ENCODE assay signal across 17 cellular contexts in the genomic region with DNA sequence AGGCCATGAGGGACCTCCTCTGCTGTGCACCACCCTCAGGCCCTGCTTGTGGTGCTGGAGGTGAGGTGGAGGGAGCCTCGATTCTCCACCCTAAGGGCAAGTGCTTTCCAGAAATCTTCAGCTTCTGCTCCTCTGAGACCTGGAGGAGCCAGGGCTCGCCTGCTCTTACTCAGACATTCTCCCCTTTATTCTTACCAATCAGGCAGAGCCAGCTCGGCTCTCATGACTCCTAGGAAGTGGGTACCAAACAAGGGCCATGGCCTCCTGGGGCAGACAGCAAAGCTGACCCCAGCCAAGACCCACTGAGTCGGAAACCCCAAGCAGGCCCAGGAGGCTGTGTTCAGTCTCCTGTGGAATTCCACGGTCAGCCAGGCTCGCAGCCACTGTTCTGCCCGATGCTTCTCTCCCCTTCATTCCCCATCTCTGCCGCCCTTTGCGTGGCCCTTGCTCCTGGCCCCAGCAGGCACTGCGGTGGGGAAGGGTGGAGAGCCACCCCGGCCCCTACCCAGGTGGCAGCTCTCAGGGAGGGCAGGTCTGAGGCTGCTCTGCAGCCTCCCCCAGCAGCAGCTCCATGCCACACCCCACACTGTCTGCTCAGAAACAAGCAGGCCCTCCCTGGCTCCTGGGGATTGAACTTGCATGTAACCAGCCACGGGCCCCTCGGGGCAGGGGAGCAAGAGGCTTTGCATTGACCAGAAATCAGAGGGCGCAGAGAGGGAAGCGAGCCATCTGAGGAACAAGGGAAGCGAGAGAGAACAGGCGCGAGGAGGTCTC. TPM values are rescaled to one million over a fixed set of nuclear protein-coding genes. Genes with fewer than 3 reads are reported as not detected.
A peak's percentile ranks its signal among the peaks of the same experiment; 100 is the strongest.
DNase-seq lines count a peak whose midpoint lies in the region; ATAC-seq and TF ChIP-seq lines count a peak whose summit lies in the region.
"Had no signal": no experiment of that assay in that cellular context is flagged by ENCODE, and none has a peak within 500 bp of the region (broad histone marks: within the 10 kb centered on the region; RNA-seq: fewer than 3 reads in every experiment).

No MANE protein-coding gene starts in this region.

- H3K27ac Mint-ChIP-seq in CD4-positive, alpha-beta memory T cell: no peak overlapping the region
- H3K27ac Mint-ChIP-seq: IgD-negative memory B cell; T-helper 2 cell treated with Interferon-gamma antibody and Interleukin-4, amounts not matched to agents 5 μg/mL and 100 μg/mL, for 36 hours had no signal

- H2AFZ ChIP-seq in mammary epithelial cell (ENCODE audit: low read depth, low read length): no peak overlapping the region

- BruUV-seq in mammary epithelial cell (replicated peaks; lab: Mats Ljungman, UMichigan): no TSS peak

- in situ Hi-C loops in mammary epithelial cell (cut with MboI; ENCODE audit: low sequenced_read_pairs in 2 of 2): no loop called here

- no peaks in the 10 kb centered on the region for H3K79me2 ChIP-seq in mammary epithelial cell (ENCODE audit: insufficient read depth, low read length)

- no peaks in the 10 kb centered on the region for H3K9me3 Mint-ChIP-seq in CD4-positive, alpha-beta memory T cell
- H3K9me3 Mint-ChIP-seq: effector memory CD8-positive, alpha-beta T cell; IgD-negative memory B cell; T-helper 2 cell treated with Interferon-gamma antibody and Interleukin-4, amounts not matched to agents 5 μg/mL and 100 μg/mL, for 36 hours had no signal

- H3K27ac ChIP-seq in VCaP: peak overlapping the region; percentile 54; the same call in 1 of the 2 replicates
- peak overlapping the region; percentile 87 for H3K27ac ChIP-seq in subcutaneous abdominal adipose tissue (ENCODE audit: low read depth, low read length)
- no peak overlapping the region for H3K27ac ChIP-seq in mammary epithelial cell (ENCODE audit: insufficient read depth, low read depth, low read length)
- no peak overlapping the region for H3K27ac ChIP-seq in CD4-positive, alpha-beta memory T cell (ENCODE audit: low read depth, low read length)
- H3K27ac ChIP-seq: pancreas had no signal

- H3K9me3 ChIP-seq in mucosa of descending colon (no peaks in the 10 kb centered on the region), subcutaneous abdominal adipose tissue (ENCODE audit: control insufficient read depth in 5 of 5, low read length in 5 of 5) (no peaks in the 10 kb centered on the region), mammary epithelial cell (replicated peaks; ENCODE audit: insufficient read depth, low read length) (no peaks in the 10 kb centered on the region)
- no peaks in the 10 kb centered on the region for H3K9me3 ChIP-seq in CD4-positive, alpha-beta memory T cell (ENCODE audit: control insufficient read depth in 1 of 2, low read length in 2 of 2)
- H3K9me3 ChIP-seq: pancreas had no signal

- DNase-seq in glomerular visceral epithelial cell (ENCODE audit: extremely low spot score) (peak; percentile 89), mucosa of descending colon (peak in 2 of 3 donors; percentile 15 to 33), mammary epithelial cell (no peak), middle frontal gyrus (ENCODE audit: extremely low spot score, low spot score) (no peak)
- no peak for DNase-seq in CD4-positive, alpha-beta memory T cell
- DNase-seq: activated CD4-positive, alpha-beta T cell treated with anti-CD3 and anti-CD28 coated beads, Interleukin-2, amount 50 U/mL, for 1 hour; effector memory CD8-positive, alpha-beta T cell; NCI-H1436; NCI-H526 treated with DMSO at 0.1 percent for 48 hours; stimulated activated CD4-positive, alpha-beta T cell treated with anti-CD3 and anti-CD28 coated beads, Interleukin-1b, Interleukin-23, amount 100 ng/mL, for 48 hours had no signal

- intact Hi-C loops in mucosa of descending colon (cut with DNase I, micrococcal nuclease) (no loop called here), mammary epithelial cell (cut with micrococcal nuclease) (no loop called here)
- intact Hi-C loops in CD4-positive, alpha-beta memory T cell (cut with micrococcal nuclease): no loop called here

- H3K27me3 ChIP-seq in subcutaneous abdominal adipose tissue (ENCODE audit: control insufficient read depth in 5 of 5, insufficient read depth in 4 of 5, low read length in 5 of 5) (no peaks in the 10 kb centered on the region), mammary epithelial cell (ENCODE audit: insufficient read depth, low read length) (no peaks in the 10 kb centered on the region)
- H3K27me3 ChIP-seq in CD4-positive, alpha-beta memory T cell (ENCODE audit: insufficient read depth, low read length): no peaks in the 10 kb centered on the region
- H3K27me3 ChIP-seq: pancreas had no signal

- no peak overlapping the region for H3K4me3 ChIP-seq in mucosa of descending colon
- H3K4me3 ChIP-seq in subcutaneous abdominal adipose tissue (ENCODE audit: low read depth in 1 of 5, low read length in 5 of 5): no peak overlapping the region
- no peak overlapping the region for H3K4me3 ChIP-seq in mammary epithelial cell (replicated peaks in 1 of 3; ENCODE audit: insufficient read depth in 1 of 3, low read depth in 2 of 3, low read length in 3 of 3)
- no peak overlapping the region for H3K4me3 ChIP-seq in CD4-positive, alpha-beta memory T cell (ENCODE audit: low read length in 2 of 2)
- H3K4me3 ChIP-seq: pancreas had no signal

- TF ChIP-seq CTCF in VCaP (conservative IDR thresholded peaks at IDR 0.05): no peak
- no peak for TF ChIP-seq CTCF in mucosa of descending colon (IDR thresholded peaks at IDR 0.05)
- TF ChIP-seq CTCF in mammary epithelial cell (conservative IDR thresholded peaks at IDR 0.05 in 1 of 2, IDR thresholded peaks at IDR 0.05 in 1 of 2; ENCODE audit: extremely low read depth in 1 of 2, insufficient read depth in 1 of 2, low read depth in 1 of 2, low read length in 2 of 2): no peak

- H3K9ac ChIP-seq in subcutaneous abdominal adipose tissue (ENCODE audit: low read length in 5 of 5) (peak overlapping the region in 2 of 5 donors; percentile 22 to 63), mammary epithelial cell (ENCODE audit: insufficient read depth, low read length) (no peak overlapping the region)

- H3K27me3 Mint-ChIP-seq in CD4-positive, alpha-beta memory T cell: no peaks in the 10 kb centered on the region
- H3K27me3 Mint-ChIP-seq: effector memory CD8-positive, alpha-beta T cell; IgD-negative memory B cell had no signal

- no peaks in the 10 kb centered on the region for H4K20me1 ChIP-seq in mammary epithelial cell (ENCODE audit: insufficient read depth, low read length)

- peaks cover 19 to 32% of the 10 kb centered on the region in 2 donors for H3K36me3 Mint-ChIP-seq in CD4-positive, alpha-beta memory T cell

- CTCF ChIA-PET in mammary epithelial cell (lab: Charles Lee; ENCODE audit: low non-redundant PET): no interaction called here
- CTCF ChIA-PET in CD4-positive, alpha-beta memory T cell (lab: Charles Lee; ENCODE audit: partially characterized antibody): interaction anchor here (2.5 kb wide), 1 partner anchor 34 kb away, joined by 7 read pairs; no protein-coding TSS in a partner anchor

- peaks cover 0 to 1% (median 0%) of the 10 kb centered on the region in 4 donors for H3K4me1 Mint-ChIP-seq in CD4-positive, alpha-beta memory T cell
- H3K4me1 Mint-ChIP-seq: IgD-negative memory B cell had no signal

- ATAC-seq in mucosa of descending colon (no peak), HG03135 (IDR thresholded peaks at IDR 0.05; ENCODE audit: unreplicated experiment) (no peak)
- ATAC-seq: effector memory CD8-positive, alpha-beta T cell had no signal

- POLR2A ChIA-PET in CD4-positive, alpha-beta memory T cell (lab: Charles Lee; ENCODE audit: partially characterized antibody): no interaction called here

- dilution Hi-C loops in mammary epithelial cell (cut with HindIII; ENCODE audit: low sequenced_read_pairs): loop anchor here (5.0 kb wide), 3 partner anchors 40 to 185 kb away; no protein-coding TSS in a partner anchor

- no peak overlapping the region for H3K4me3 Mint-ChIP-seq in CD4-positive, alpha-beta memory T cell
- H3K4me3 Mint-ChIP-seq: effector memory CD8-positive, alpha-beta T cell; IgD-negative memory B cell; T-helper 2 cell treated with Interferon-gamma antibody and Interleukin-4, amounts not matched to agents 5 μg/mL and 100 μg/mL, for 36 hours had no signal

- H3K36me3 ChIP-seq in mucosa of descending colon (ENCODE audit: low read depth) (no peaks in the 10 kb centered on the region), subcutaneous abdominal adipose tissue (ENCODE audit: control insufficient read depth in 5 of 5, insufficient read depth in 5 of 5, low read length in 5 of 5) (peaks cover 0 to 59% (median 42%) of the 10 kb centered on the region in 5 donors), mammary epithelial cell (ENCODE audit: insufficient read depth, low read length) (no peaks in the 10 kb centered on the region)
- H3K36me3 ChIP-seq in CD4-positive, alpha-beta memory T cell (ENCODE audit: insufficient read depth, low read length): peaks cover 22% of the 10 kb centered on the region

- H3K4me2 ChIP-seq in mammary epithelial cell (ENCODE audit: insufficient read depth, low read depth, low read length): no peak overlapping the region

- H3K4me1 ChIP-seq in mucosa of descending colon (ENCODE audit: low read depth): no peaks in the 10 kb centered on the region
- peaks cover 6 to 49% (median 22%) of the 10 kb centered on the region in 5 donors for H3K4me1 ChIP-seq in subcutaneous abdominal adipose tissue (ENCODE audit: control insufficient read depth in 5 of 5, insufficient read depth in 5 of 5, low read length in 5 of 5)
- H3K4me1 ChIP-seq in mammary epithelial cell (ENCODE audit: insufficient read depth, low read length): peaks cover under 1% of the 10 kb centered on the region
- H3K4me1 ChIP-seq in CD4-positive, alpha-beta memory T cell (ENCODE audit: insufficient read depth, low read length): no peaks in the 10 kb centered on the region
- H3K4me1 ChIP-seq: pancreas had no signal

- WGBS in mammary epithelial cell (ENCODE audit: low coverage, missing lambda C conversion rate): 94% methylated on average over 10 of the region's 18 CpGs

RNA-seq across cellular contexts. Expression of gene HS1BP3, which starts 24.0 kb away (rescaled TPM):
- 10 to 100 TPM; 28.8 to 47.0 (median 29.7) TPM for total RNA-seq in mucosa of descending colon
- total RNA-seq in mammary epithelial cell: 10 to 100 TPM; 20.5 to 26.5 TPM
- 13.4 TPM for polyA plus RNA-seq in mammary epithelial cell
- 27.1 TPM for polyA minus RNA-seq in mammary epithelial cell
- 10 to 100 TPM; 20.1 TPM for total RNA-seq in CD4-positive, alpha-beta memory T cell
- 10 to 100 TPM; 16.7 to 17.5 TPM for polyA plus RNA-seq in CD4-positive, alpha-beta memory T cell

RNA-seq across cellular contexts. Expression of gene GDF7, which starts 40.1 kb away (rescaled TPM):
- total RNA-seq in mucosa of descending colon: under 1 TPM; 0.14 to 0.73 (median 0.14) TPM
- total RNA-seq in mammary epithelial cell: under 1 TPM in 1 of 2 donors, not detected in 1; under 0.01 TPM
- polyA plus RNA-seq in mammary epithelial cell: not detected
- not detected for polyA minus RNA-seq in mammary epithelial cell
- total RNA-seq in CD4-positive, alpha-beta memory T cell: under 1 TPM; 0.19 to 0.26 TPM
- polyA plus RNA-seq in CD4-positive, alpha-beta memory T cell: under 1 TPM; 0.04 to 0.22 TPM
- total RNA-seq: RPMI7951 had no signal

Comparison
In these comparisons a context has a peak if more than half of its experiments do, and no peak if none do; other contexts are left out.
1. H3K27ac ChIP-seq: peak in VCaP (single experiment) and subcutaneous abdominal adipose tissue (single experiment); none in mammary epithelial cell (single experiment) and CD4-positive, alpha-beta memory T cell (single experiment).
2. DNase-seq: peak in glomerular visceral epithelial cell (single experiment) and mucosa of descending colon (2 of 3); none in mammary epithelial cell (single experiment), middle frontal gyrus (single experiment) and CD4-positive, alpha-beta memory T cell (0 of 5).